20 cellular contexts compared by ENCODE assay signal in genomic region chr2:204260906-204261305, GRCh38.
"Had no signal": no experiment of that assay in that cellular context is flagged by ENCODE, and none has a peak within 500 bp of the region (broad histone marks: within the 10 kb centered on the region; RNA-seq: fewer than 3 reads in every experiment).

No MANE protein-coding gene starts in this region.

- H3K4me3 ChIP-seq: esophagus muscularis mucosa, left lung, lower lobe of right lung, mucosa of descending colon, skin epidermis, thoracic aorta had no signal

- DNase-seq: activated CD4-positive, alpha-beta T cell treated with anti-CD3 and anti-CD28 coated beads for 4 hours; activated CD4-positive, alpha-beta T cell treated with anti-CD3 and anti-CD28 coated beads, Interleukin-2, amount 50 U/mL, for 4 hours; activated T-cell treated with anti-CD3 and anti-CD28 coated beads for 4 hours; activated T-cell treated with anti-CD3 and anti-CD28 coated beads, Interleukin-2, amount 50 U/mL, for 72 hours; effector CD4-positive, alpha-beta T cell; foreskin melanocyte; kidney glomerular epithelial cell; left lung; lower lobe of right lung; mucosa of descending colon; posterior cingulate gyrus; stimulated activated CD4-positive, alpha-beta T cell treated with anti-CD3 and anti-CD28 coated beads, Interleukin-12 subunit alpha, Interleukin-12 subunit beta, amount 100 ng/mL, for 4 hours; stimulated activated CD4-positive, alpha-beta T cell treated with anti-CD3 and anti-CD28 coated beads, Interleukin-4, amount 100 ng/mL, for 1 hour; stimulated activated naive CD8-positive, alpha-beta T cell treated with anti-CD3 and anti-CD28 coated beads, Interleukin-15, Interleukin-2, amounts not matched to agents 100 U/mL and 50 U/mL, for 24 hours; trophoblast cell had no signal

- H3K9me3 Mint-ChIP-seq: activated naive CD4-positive, alpha-beta T cell treated with anti-CD3 and anti-CD28 coated beads, Interleukin-2, amount 50 U/mL, for 72 hours; activated T-cell treated with anti-CD3 and anti-CD28 coated beads, Interleukin-2, amount 50 U/mL, for 72 hours; T-helper 2 cell treated with Interferon-gamma antibody and Interleukin-4, amounts not matched to agents 5 μg/mL and 100 μg/mL, for 36 hours had no signal

- H3K27ac Mint-ChIP-seq: activated naive CD4-positive, alpha-beta T cell treated with anti-CD3 and anti-CD28 coated beads, Interleukin-2, amount 50 U/mL, for 72 hours; activated T-cell treated with anti-CD3 and anti-CD28 coated beads, Interleukin-2, amount 50 U/mL, for 72 hours; T-helper 2 cell treated with Interferon-gamma antibody and Interleukin-4, amounts not matched to agents 5 μg/mL and 100 μg/mL, for 36 hours had no signal

- H3K36me3 ChIP-seq: esophagus muscularis mucosa, left lung, lower lobe of right lung, thoracic aorta had no signal

- H3K4me3 Mint-ChIP-seq: activated T-cell treated with anti-CD3 and anti-CD28 coated beads, Interleukin-2, amount 50 U/mL, for 72 hours; T-helper 2 cell treated with Interferon-gamma antibody and Interleukin-4, amounts not matched to agents 5 μg/mL and 100 μg/mL, for 36 hours had no signal

- H3K36me3 Mint-ChIP-seq: activated naive CD4-positive, alpha-beta T cell treated with anti-CD3 and anti-CD28 coated beads, Interleukin-2, amount 50 U/mL, for 72 hours had no signal

- H3K9me3 ChIP-seq: esophagus muscularis mucosa, left lung, lower lobe of right lung, mucosa of descending colon, thoracic aorta had no signal

- ATAC-seq: stimulated activated naive CD8-positive, alpha-beta T cell treated with anti-CD3 and anti-CD28 coated beads, Interleukin-15, Interleukin-2, amounts not matched to agents 100 U/mL and 50 U/mL, for 24 hours had no signal

- H3K27ac ChIP-seq: esophagus muscularis mucosa, left lung, lower lobe of right lung, skin epidermis, thoracic aorta had no signal

- H3K27me3 ChIP-seq: esophagus muscularis mucosa had no signal
